In the genomic region with DNA sequence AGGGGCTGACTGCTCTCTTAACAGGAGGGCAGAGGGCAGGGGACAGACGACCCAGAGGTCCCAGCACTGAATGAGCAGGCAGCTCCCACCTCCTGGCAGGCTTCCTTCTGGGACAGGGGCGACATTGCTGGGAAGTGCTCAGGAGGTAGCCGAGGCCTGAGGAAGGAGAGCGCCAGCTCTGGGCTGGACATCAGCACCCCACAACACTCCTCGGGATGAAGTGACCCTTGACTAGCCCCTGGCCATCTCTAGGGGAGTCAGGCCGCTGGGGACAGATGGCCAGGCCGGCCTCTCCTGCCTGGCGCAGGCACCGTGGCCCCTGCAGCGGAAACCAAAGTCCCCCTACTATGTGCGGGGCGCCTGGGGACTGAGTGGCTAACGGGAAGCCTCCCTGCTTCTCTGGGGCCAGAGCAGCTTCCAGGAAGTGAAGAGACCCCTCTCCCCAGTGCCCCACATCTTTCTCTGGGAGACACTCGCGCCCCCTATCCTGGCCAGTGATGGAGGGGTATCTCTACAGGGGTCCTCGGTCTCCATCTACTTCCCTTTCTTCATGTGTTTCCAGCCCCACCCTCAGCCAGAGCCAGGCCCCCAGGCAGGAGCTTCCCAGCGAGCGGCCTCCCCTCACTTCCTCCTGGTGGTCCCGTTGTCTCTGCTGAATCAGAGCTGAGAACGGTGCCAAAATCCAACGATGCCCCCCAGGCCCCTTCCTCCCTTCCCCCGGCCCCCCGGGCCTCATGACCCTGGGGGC, we compare ENCODE assay signal across 16 cellular contexts. TPM values are rescaled to one million over a fixed set of nuclear protein-coding genes. Genes with fewer than 3 reads are reported as not detected.
"Had no signal": no experiment of that assay in that cellular context is flagged by ENCODE, and none has a peak within 500 bp of the region (broad histone marks: within the 10 kb centered on the region; RNA-seq: fewer than 3 reads in every experiment).

No MANE protein-coding gene starts in this region.

- ATAC-seq: sciatic nerve had no signal

- H3K9me3 Mint-ChIP-seq: activated naive CD8-positive, alpha-beta T cell treated with anti-CD3 and anti-CD28 coated beads, Interleukin-2, amount 10 ng/mL, durations not matched to agents 7 days and 5 days; stimulated activated naive CD8-positive, alpha-beta T cell treated with anti-CD3 and anti-CD28 coated beads, Interleukin-15, Interleukin-2, amounts not matched to agents 100 ng/mL and 50 ng/mL, for 24 hours had no signal

- DNase-seq: activated CD4-positive, alpha-beta T cell treated with anti-CD3 and anti-CD28 coated beads for 48 hours; activated CD8-positive, alpha-beta memory T cell treated with anti-CD3 and anti-CD28 coated beads for 24 hours; activated naive CD8-positive, alpha-beta T cell treated with anti-CD3 and anti-CD28 coated beads, Interleukin-2, amount 10 ng/mL, durations not matched to agents 7 days and 5 days; midbrain; occipital lobe; SK-N-SH; stimulated activated CD8-positive, alpha-beta memory T cell treated with anti-CD3 and anti-CD28 coated beads, Interleukin-4, amount 100 ng/mL, for 48 hours had no signal

- H3K27ac Mint-ChIP-seq: activated naive CD8-positive, alpha-beta T cell treated with anti-CD3 and anti-CD28 coated beads, Interleukin-2, amount 10 ng/mL, durations not matched to agents 7 days and 5 days; stimulated activated naive CD8-positive, alpha-beta T cell treated with anti-CD3 and anti-CD28 coated beads, Interleukin-15, Interleukin-2, amounts not matched to agents 100 ng/mL and 50 ng/mL, for 24 hours had no signal

- FAIRE-seq: bronchial epithelial cell, frontal cortex had no signal

- H2AFZ ChIP-seq: hepatocyte had no signal

- H3K9ac ChIP-seq: SK-N-SH had no signal

- H3K27ac ChIP-seq: ascending aorta, hepatocyte, prostate gland, upper lobe of left lung had no signal

- H3K9me3 ChIP-seq: ascending aorta, prostate gland, SK-N-SH, upper lobe of left lung had no signal

- H3K79me2 ChIP-seq: hepatocyte had no signal

- H3K4me2 ChIP-seq: SK-N-SH had no signal

- H3K4me3 Mint-ChIP-seq: activated naive CD8-positive, alpha-beta T cell treated with anti-CD3 and anti-CD28 coated beads, Interleukin-2, amount 10 ng/mL, durations not matched to agents 7 days and 5 days; stimulated activated naive CD8-positive, alpha-beta T cell treated with anti-CD3 and anti-CD28 coated beads, Interleukin-15, Interleukin-2, amounts not matched to agents 100 ng/mL and 50 ng/mL, for 24 hours had no signal

- H3K4me1 ChIP-seq: prostate gland had no signal

- H3K36me3 Mint-ChIP-seq: activated naive CD8-positive, alpha-beta T cell treated with anti-CD3 and anti-CD28 coated beads, Interleukin-2, amount 10 ng/mL, durations not matched to agents 7 days and 5 days had no signal

- H3K9me2 ChIP-seq: SK-N-SH had no signal

- H3K36me3 ChIP-seq: prostate gland had no signal

- H3K4me3 ChIP-seq: ascending aorta, hepatocyte, prostate gland, upper lobe of left lung had no signal

RNA-seq across cellular contexts. Expression of a gene that starts 10.0 kb away (rescaled TPM):
- total RNA-seq: ascending aorta, bronchial epithelial cell had no signal

RNA-seq across cellular contexts. Expression of a gene that starts 24.2 kb away (rescaled TPM):
- total RNA-seq: activated naive CD8-positive, alpha-beta T cell treated with anti-CD3 and anti-CD28 coated beads, Interleukin-2, amount 10 ng/mL, durations not matched to agents 7 days and 5 days; ascending aorta; frontal cortex; occipital lobe; T-helper 1 cell treated with Interleukin-12 subunit alpha and Interleukin-12 subunit beta and Interleukin-4 antibody, amounts not matched to agents 30 ng/mL and 1 ng/mL, for 36 hours had no signal

RNA-seq across cellular contexts. Expression of a gene that starts 50.5 kb away (rescaled TPM):
- total RNA-seq: frontal cortex, hepatocyte, occipital lobe, sciatic nerve had no signal
